In genomic region chr17:59838196-59838911, GRCh38 we compare ENCODE assay signal across 8 cellular contexts. TPM values are rescaled to one million over a fixed set of nuclear protein-coding genes. Genes with fewer than 3 reads are reported as not detected.
DNase-seq lines count a peak whose midpoint lies in the region; ATAC-seq and TF ChIP-seq lines count a peak whose summit lies in the region.

No MANE protein-coding gene starts in this region.

- H3K36me3 Mint-ChIP-seq in activated CD4-positive, alpha-beta memory T cell treated with anti-CD3 and anti-CD28 coated beads for 36 hours, result peaks cover 74% of the 10 kb centered on the region

- H3K9me3 Mint-ChIP-seq in activated CD4-positive, alpha-beta memory T cell treated with anti-CD3 and anti-CD28 coated beads for 36 hours, result peaks cover 5% of the 10 kb centered on the region

- no peak for ATAC-seq in HG03135 (IDR thresholded peaks at IDR 0.05; ENCODE audit: unreplicated experiment)

- H3K4me3 Mint-ChIP-seq in activated CD4-positive, alpha-beta memory T cell treated with anti-CD3 and anti-CD28 coated beads for 36 hours, result peak overlapping the region; percentile 98

- peak overlapping the region; percentile 68 for H3K4ac ChIP-seq in trophoblast cell (ENCODE audit: low read depth, low read length)

- peak overlapping the region; percentile 82 for H3K14ac ChIP-seq in trophoblast cell (ENCODE audit: low read length)

- peak overlapping the region; percentile 15 for H2AK5ac ChIP-seq in trophoblast cell (ENCODE audit: low read length)

- WGBS in trophoblast cell (ENCODE audit: extremely low coverage, insufficient coverage, insufficient read length), result no CpG with 5 or more reads among the region's 8 CpGs

- peak overlapping the region; percentile 99 for H3K27ac ChIP-seq in trophoblast cell (ENCODE audit: low read depth, low read length)

- H3K27me3 ChIP-seq in trophoblast cell (ENCODE audit: insufficient read depth, low read length), result no peaks in the 10 kb centered on the region

- no peak overlapping the region for H2AFZ ChIP-seq in trophoblast cell (ENCODE audit: insufficient read depth, low read length, poor library complexity)

- peaks cover 0 to 4% of the 10 kb centered on the region in 2 experiments for H3K4me1 ChIP-seq in trophoblast cell (ENCODE audit: control insufficient read depth in 1 of 2, insufficient read depth in 2 of 2, low read length in 2 of 2)

- H3K4me2 ChIP-seq in trophoblast cell (ENCODE audit: low read length), result peak overlapping the region; percentile 50

- H3K79me1 ChIP-seq in trophoblast cell (ENCODE audit: low read length), result peaks cover 25% of the 10 kb centered on the region

- H3K18ac ChIP-seq in trophoblast cell (ENCODE audit: low read length), result peak overlapping the region; percentile 84

- peaks cover 26% of the 10 kb centered on the region for H3K27me3 Mint-ChIP-seq in activated CD4-positive, alpha-beta memory T cell treated with anti-CD3 and anti-CD28 coated beads for 36 hours

- peak overlapping the region; percentile 88 for H4K12ac ChIP-seq in trophoblast cell (ENCODE audit: low read depth, low read length)

- peaks cover 7% of the 10 kb centered on the region for H3K79me2 ChIP-seq in trophoblast cell (ENCODE audit: control insufficient read depth, insufficient read depth, low read length, poor library complexity)

- CTCF ChIA-PET in activated CD4-positive, alpha-beta memory T cell treated with anti-CD3 and anti-CD28 coated beads for 36 hours (lab: Charles Lee), result interaction anchor here (1.1 to 4.1 kb wide), 6 partner anchors 11 to 90 kb away, joined by 3 to 20 read pairs (median 8); no protein-coding TSS in a partner anchor

- no peaks in the 10 kb centered on the region for H3K9me3 ChIP-seq in trophoblast cell (ENCODE audit: insufficient read depth, low read depth, low read length)

- peak; percentile 42 for DNase-seq in stimulated activated CD4-positive, alpha-beta T cell treated with anti-CD3 and anti-CD28 coated beads, Interleukin-12 subunit alpha, Interleukin-12 subunit beta, amount 100 ng/mL, for 4 hours
- DNase-seq in stimulated activated CD4-positive, alpha-beta T cell treated with anti-CD3 and anti-CD28 coated beads, Interleukin-4, amount 100 ng/mL, for 1 hour, result no peak
- DNase-seq in activated CD4-positive, alpha-beta memory T cell treated with anti-CD3 and anti-CD28 coated beads for 36 hours, result peak; percentile 47
- DNase-seq in fibroblast of mammary gland (ENCODE audit: low read depth) (peak; percentile 35), trophoblast cell (peak in 1 of 2 donors; percentile 36), NCI-H1048 (lab: John Stamatoyannopoulos, UW) (no peak), NCI-H774 (lab: John Stamatoyannopoulos, UW) (no peak)

- intact Hi-C loops in activated CD4-positive, alpha-beta memory T cell treated with anti-CD3 and anti-CD28 coated beads for 36 hours (cut with micrococcal nuclease), result no loop called here

- H2BK120ac ChIP-seq in trophoblast cell (ENCODE audit: insufficient read depth, low read length, poor library complexity), result peak overlapping the region; percentile 76

- peak overlapping the region; percentile 97 for H3K4me3 ChIP-seq in fibroblast of mammary gland (ENCODE audit: control insufficient read depth, low read depth, low read length)
- H3K4me3 ChIP-seq in trophoblast cell (ENCODE audit: low read depth, low read length), result peak overlapping the region; percentile 92

- H3K9ac ChIP-seq in trophoblast cell (ENCODE audit: low read length), result peak overlapping the region; percentile 100

- H2BK5ac ChIP-seq in trophoblast cell (ENCODE audit: low read depth, low read length, poor library complexity), result peak overlapping the region; percentile 90

- no peak for TF ChIP-seq CTCF in fibroblast of mammary gland (conservative IDR thresholded peaks at IDR 0.05; ENCODE audit: control insufficient read depth, insufficient read depth, low read depth, low read length)

- POLR2A ChIA-PET in activated CD4-positive, alpha-beta memory T cell treated with anti-CD3 and anti-CD28 coated beads for 36 hours (lab: Charles Lee), result interaction anchor here (0.6 to 27.5 kb wide), 12 partner anchors 9 to 1499 kb away, joined by 3 to 1283 read pairs (median 13); partner anchors contain the start of genes PTRH2, RPS6KB1, TUBD1 and VMP1

- peak overlapping the region; percentile 57 for H4K8ac ChIP-seq in trophoblast cell (ENCODE audit: low read depth, low read length)

- peak overlapping the region; percentile 92 for H4K91ac ChIP-seq in trophoblast cell (ENCODE audit: low read depth, low read length)

- H3K27ac Mint-ChIP-seq in activated CD4-positive, alpha-beta memory T cell treated with anti-CD3 and anti-CD28 coated beads for 36 hours, result peak overlapping the region; percentile 100

- H2BK12ac ChIP-seq in trophoblast cell (ENCODE audit: low read length), result no peak overlapping the region

- peaks cover 50% of the 10 kb centered on the region for H3K4me1 Mint-ChIP-seq in activated CD4-positive, alpha-beta memory T cell treated with anti-CD3 and anti-CD28 coated beads for 36 hours (ENCODE audit: low read depth)

- peaks cover 8 to 11% of the 10 kb centered on the region in 2 experiments for H3K36me3 ChIP-seq in trophoblast cell (ENCODE audit: control insufficient read depth in 1 of 2, insufficient read depth in 2 of 2, low read length in 2 of 2)

- H3K23ac ChIP-seq in trophoblast cell (ENCODE audit: low read length), result no peak overlapping the region

RNA-seq across cellular contexts. Expression of gene TUBD1, which starts 54.4 kb away (rescaled TPM):
- 10 to 100 TPM; 11.0 to 12.7 TPM for total RNA-seq in activated CD4-positive, alpha-beta memory T cell treated with anti-CD3 and anti-CD28 coated beads for 36 hours
- 12.0 and 13.0 TPM in 2 replicates for polyA plus RNA-seq in trophoblast cell (2013)

RNA-seq across cellular contexts. Expression of gene RPS6KB1, which starts 54.6 kb away (rescaled TPM):
- total RNA-seq in activated CD4-positive, alpha-beta memory T cell treated with anti-CD3 and anti-CD28 coated beads for 36 hours, result 10 to 100 TPM; 41.6 to 44.8 TPM
- polyA plus RNA-seq in trophoblast cell (2013), result 20.7 and 27.6 TPM in 2 replicates

Comparison
In these comparisons a context has a peak if more than half of its experiments do, and no peak if none do; other contexts are left out.
1. DNase-seq: peak in stimulated activated CD4-positive, alpha-beta T cell treated with anti-CD3 and anti-CD28 coated beads, Interleukin-12 subunit alpha, Interleukin-12 subunit beta, amount 100 ng/mL, for 4 hours (single experiment), activated CD4-positive, alpha-beta memory T cell treated with anti-CD3 and anti-CD28 coated beads for 36 hours (single experiment) and fibroblast of mammary gland (single experiment); none in stimulated activated CD4-positive, alpha-beta T cell treated with anti-CD3 and anti-CD28 coated beads, Interleukin-4, amount 100 ng/mL, for 1 hour (single experiment), NCI-H1048 (single experiment) and NCI-H774 (single experiment).